Comparison of ENCODE assay signal across 34 cellular contexts in the genomic region with DNA sequence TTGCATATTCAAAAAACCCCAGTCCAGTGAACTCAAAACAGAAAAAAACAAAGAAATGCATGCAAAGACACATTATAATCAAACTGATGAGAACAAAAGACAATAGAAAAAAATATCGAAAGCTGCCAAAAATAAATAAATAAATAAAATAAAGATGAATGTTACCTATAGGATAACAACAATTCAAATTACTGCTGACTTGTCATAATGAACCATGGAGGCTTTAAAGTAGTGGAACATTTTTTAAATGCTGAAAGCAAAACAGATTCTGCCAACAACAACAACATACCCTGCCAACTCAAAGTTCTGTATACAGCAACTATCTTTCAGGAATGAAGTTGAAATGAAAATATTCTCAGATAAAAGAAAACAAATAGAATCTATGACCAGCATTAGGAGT.
DNase-seq lines count a peak whose midpoint lies in the region; ATAC-seq, FAIRE-seq and TF ChIP-seq lines count a peak whose summit lies in the region.
"Had no signal": no experiment of that assay in that cellular context is flagged by ENCODE, and none has a peak within 500 bp of the region (broad histone marks: within the 10 kb centered on the region; RNA-seq: fewer than 3 reads in every experiment).

No MANE protein-coding gene starts in this region.

- H4K91ac ChIP-seq in IMR-90 (ENCODE audit: insufficient read depth, low read depth, low read length) = no peak overlapping the region

- no peak overlapping the region for H3K18ac ChIP-seq in IMR-90 (ENCODE audit: low read depth, low read length)

- H2BK120ac ChIP-seq in IMR-90 (ENCODE audit: low read depth, low read length) = no peak overlapping the region

- TF ChIP-seq CTCF in HepG2 (CRISPR knock-in tag; IDR thresholded peaks at IDR 0.05) = no peak
- no peak for TF ChIP-seq CTCF in right lobe of liver (IDR thresholded peaks at IDR 0.05)
- TF ChIP-seq CTCF in A549 (IDR thresholded peaks at IDR 0.05) = no peak
- TF ChIP-seq CTCF in IMR-90 (conservative IDR thresholded peaks at IDR 0.05; ENCODE audit: low read depth, low read length) = no peak
- TF ChIP-seq CTCF in K562 (IDR thresholded peaks at IDR 0.05 in 2 of 3, conservative IDR thresholded peaks at IDR 0.05 in 1 of 3; ENCODE audit: insufficient read depth in 2 of 3, low read depth in 1 of 3, low read length in 3 of 3) = no peak

- no peak overlapping the region for H2BK20ac ChIP-seq in IMR-90 (ENCODE audit: low read depth, low read length)

- no peak overlapping the region for H3K27ac ChIP-seq in HepG2 (ENCODE audit: extremely low read length, insufficient read depth, low read length)
- H3K27ac ChIP-seq in right lobe of liver = no peak overlapping the region
- no peak overlapping the region for H3K27ac ChIP-seq in A549
- no peak overlapping the region for H3K27ac ChIP-seq in IMR-90 (ENCODE audit: insufficient read depth, low read length)
- no peak overlapping the region for H3K27ac ChIP-seq in K562 (ENCODE audit: extremely low read depth, low read depth, low read length)
- H3K27ac ChIP-seq: 22Rv1; BLaER1; BLaER1 treated with 17β-estradiol and CSF1 and Interleukin-3, amounts not matched to agents 10 nM and 100 nM; C4-2B had no signal

- H3K14ac ChIP-seq in IMR-90 (replicated peaks; ENCODE audit: low read depth, low read length) = no peak overlapping the region

- no peak overlapping the region for H3K4me3 ChIP-seq in HepG2 (replicated peaks in 1 of 3; ENCODE audit: insufficient read depth in 1 of 3, low read depth in 2 of 3, low read length in 3 of 3)
- no peak overlapping the region for H3K4me3 ChIP-seq in right lobe of liver
- H3K4me3 ChIP-seq in A549 = no peak overlapping the region
- H3K4me3 ChIP-seq in IMR-90 (ENCODE audit: insufficient read depth, low read depth, low read length) = no peak overlapping the region
- no peak overlapping the region for H3K4me3 ChIP-seq in K562
- H3K4me3 ChIP-seq: BLaER1; BLaER1 treated with 17β-estradiol and CSF1 and Interleukin-3, amounts not matched to agents 10 nM and 100 nM had no signal

- no peaks in the 10 kb centered on the region for H3K9me1 ChIP-seq in IMR-90 (ENCODE audit: insufficient read depth, low read length)
- no peaks in the 10 kb centered on the region for H3K9me1 ChIP-seq in K562 (ENCODE audit: control insufficient read depth, insufficient read depth, low read length)

- no peak overlapping the region for H3K56ac ChIP-seq in IMR-90 (ENCODE audit: extremely low read depth, insufficient read depth, low read length)

- H3K9me3 ChIP-seq in HepG2 (ENCODE audit: low read length) = no peaks in the 10 kb centered on the region
- no peaks in the 10 kb centered on the region for H3K9me3 ChIP-seq in right lobe of liver
- no peaks in the 10 kb centered on the region for H3K9me3 ChIP-seq in A549
- no peaks in the 10 kb centered on the region for H3K9me3 ChIP-seq in IMR-90 (ENCODE audit: control insufficient read depth, insufficient read depth, low read length)
- H3K9me3 ChIP-seq in K562 (replicated peaks; ENCODE audit: control insufficient read depth, insufficient read depth, low read depth, low read length) = no peaks in the 10 kb centered on the region
- H3K9me3 ChIP-seq: BE2C; BLaER1; BLaER1 treated with 17β-estradiol and CSF1 and Interleukin-3, amounts not matched to agents 10 nM and 100 nM; Caco-2 had no signal

- intact Hi-C loops in HepG2 (cut with micrococcal nuclease; ENCODE audit: unreplicated experiment) = no loop called here
- intact Hi-C loops in right lobe of liver (cut with DNase I) = no loop called here
- intact Hi-C loops in IMR-90 (cut with micrococcal nuclease) = no loop called here
- intact Hi-C loops in K562 (cut with micrococcal nuclease) = no loop called here

- ATAC-seq in HepG2 (no peak), right lobe of liver (no peak), A549 (no peak), IMR-90 (ENCODE audit: low read depth) (no peak), K562 (no peak), HG03159 (IDR thresholded peaks at IDR 0.05; ENCODE audit: unreplicated experiment) (no peak)
- ATAC-seq: CD8-positive, alpha-beta T cell had no signal

- dilution Hi-C loops in IMR-90 (cut with HindIII; ENCODE audit: low sequenced_read_pairs, unreplicated experiment) = no loop called here

- no peak overlapping the region for H4K5ac ChIP-seq in IMR-90 (ENCODE audit: low read depth, low read length)

- WGBS in HepG2 (ENCODE audit: low lambda C conversion rate) = 0% methylated on average over 1 of the region's 1 CpG
- 78% methylated on average over 1 of the region's 1 CpG for WGBS in right lobe of liver (ENCODE audit: insufficient coverage, low coverage, low lambda C conversion rate, missing lambda C conversion rate)
- WGBS in A549 (ENCODE audit: missing lambda C conversion rate) = 25% methylated on average over 1 of the region's 1 CpG
- WGBS in IMR-90 (ENCODE audit: extremely low coverage in 2 of 2, insufficient read length in 1 of 2), 2 experiments = no CpG with 5 or more reads among the region's 1 CpG
- 4% methylated on average over 1 of the region's 1 CpG for WGBS in K562 (ENCODE audit: insufficient coverage, low coverage, missing lambda C conversion rate)

- H3K79me2 ChIP-seq in HepG2 (ENCODE audit: insufficient read depth, low read length) (no peaks in the 10 kb centered on the region), K562 (ENCODE audit: control insufficient read depth, insufficient read depth, low read length) (no peaks in the 10 kb centered on the region)

- in situ Hi-C loops in HepG2 (cut with HindIII; ENCODE audit: extremely low pct_ligation_motif_present, low pct_unique_long_range_greater_than_20kb) (no loop called here), IMR-90 (cut with MboI; ENCODE audit: low sequenced_read_pairs) (no loop called here), K562 (cut with MboI) (no loop called here)

- no peak overlapping the region for H3K23ac ChIP-seq in IMR-90 (ENCODE audit: low read depth, low read length)

- no peaks in the 10 kb centered on the region for H3K4me1 ChIP-seq in HepG2 (ENCODE audit: insufficient read depth, low read length)
- no peaks in the 10 kb centered on the region for H3K4me1 ChIP-seq in right lobe of liver
- H3K4me1 ChIP-seq in A549 = no peaks in the 10 kb centered on the region
- H3K4me1 ChIP-seq in IMR-90 (ENCODE audit: control insufficient read depth, insufficient read depth, low read length) = no peaks in the 10 kb centered on the region
- H3K4me1 ChIP-seq in K562 (replicated peaks in 1 of 2; ENCODE audit: control insufficient read depth in 2 of 2, insufficient read depth in 2 of 2, low read length in 2 of 2) = no peaks in the 10 kb centered on the region
- H3K4me1 ChIP-seq: BE2C; BLaER1; BLaER1 treated with 17β-estradiol and CSF1 and Interleukin-3, amounts not matched to agents 10 nM and 100 nM; Caco-2 had no signal

- BruUV-seq in HepG2 (replicated peaks; lab: Mats Ljungman, UMichigan) (no TSS peak), IMR-90 (replicated peaks; lab: Mats Ljungman, UMichigan) (no TSS peak), K562 (replicated peaks; lab: Mats Ljungman, UMichigan) (no TSS peak)

- H2AK9ac ChIP-seq in IMR-90 (replicated peaks; ENCODE audit: low read depth, low read length, poor library complexity) = no peak overlapping the region

- no peak for FAIRE-seq in HepG2 (lab: Jason Lieb, UNC)
- no peak for FAIRE-seq in A549 (lab: Jason Lieb, UNC)
- no peak for FAIRE-seq in K562 (lab: Jason Lieb, UNC)
- FAIRE-seq: A204.1, D721Med had no signal

- no peak overlapping the region for H2AK5ac ChIP-seq in IMR-90 (ENCODE audit: low read depth, low read length)

- no peaks in the 10 kb centered on the region for H3K36me3 ChIP-seq in HepG2 (replicated peaks in 1 of 2; ENCODE audit: control insufficient read depth in 1 of 2, insufficient read depth in 2 of 2, low read length in 2 of 2)
- no peaks in the 10 kb centered on the region for H3K36me3 ChIP-seq in right lobe of liver
- H3K36me3 ChIP-seq in IMR-90 (ENCODE audit: control insufficient read depth, insufficient read depth, low read length) = no peaks in the 10 kb centered on the region
- no peaks in the 10 kb centered on the region for H3K36me3 ChIP-seq in K562 (ENCODE audit: control insufficient read depth, insufficient read depth, low read length)
- H3K36me3 ChIP-seq: BE2C; BLaER1; BLaER1 treated with 17β-estradiol and CSF1 and Interleukin-3, amounts not matched to agents 10 nM and 100 nM had no signal

- TF ChIP-seq RAD21 in HepG2 (CRISPR knock-in tag; IDR thresholded peaks at IDR 0.05) (no peak), A549 (conservative IDR thresholded peaks at IDR 0.05 in 1 of 2, IDR thresholded peaks at IDR 0.05 in 1 of 2) (no peak), IMR-90 (IDR thresholded peaks at IDR 0.05; ENCODE audit: low read length) (no peak), K562 (CRISPR knock-in tag; conservative IDR thresholded peaks at IDR 0.05 in 1 of 2, IDR thresholded peaks at IDR 0.05 in 1 of 2) (no peak)

- H4K20me1 ChIP-seq in HepG2 (ENCODE audit: insufficient read depth, low read length) (no peaks in the 10 kb centered on the region), IMR-90 (ENCODE audit: insufficient read depth, low read length) (no peaks in the 10 kb centered on the region), K562 (replicated peaks; ENCODE audit: control insufficient read depth, insufficient read depth, low read length) (no peaks in the 10 kb centered on the region)
- H4K20me1 ChIP-seq: BLaER1; BLaER1 treated with 17β-estradiol and CSF1 and Interleukin-3, amounts not matched to agents 10 nM and 100 nM had no signal

- TF ChIP-seq EP300 in HepG2 (IDR thresholded peaks at IDR 0.05; ENCODE audit: low read depth in 2 of 2, low read length in 2 of 2) (no peak), HepG2 (CRISPR knock-in tag; IDR thresholded peaks at IDR 0.05; ENCODE audit: borderline replicate concordance) (no peak), A549 (IDR thresholded peaks at IDR 0.05) (no peak), K562 (IDR thresholded peaks at IDR 0.05; ENCODE audit: low read length) (no peak)

- CTCF ChIA-PET in HepG2 (lab: Yijun Ruan, JAX; ENCODE audit: low intra/inter-chr PET ratio, low total read pairs) = no interaction called here
- CTCF ChIA-PET in A549 (lab: Yijun Ruan, JAX) = no interaction called here
- CTCF ChIA-PET in IMR-90 (lab: Yijun Ruan, JAX) = no interaction called here
- CTCF ChIA-PET in K562 (lab: Yijun Ruan, JAX; ENCODE audit: low intra/inter-chr PET ratio) = no interaction called here

- H2BK5ac ChIP-seq in IMR-90 (ENCODE audit: low read depth, low read length, poor library complexity, severe bottlenecking) = no peak overlapping the region

- H3K27me3 ChIP-seq in HepG2 (ENCODE audit: control insufficient read depth in 1 of 2, insufficient read depth in 2 of 2, low read length in 2 of 2) (no peaks in the 10 kb centered on the region), right lobe of liver (peaks cover 0 to 3% of the 10 kb centered on the region in 2 donors), IMR-90 (ENCODE audit: control insufficient read depth, insufficient read depth, low read length) (no peaks in the 10 kb centered on the region), K562 (ENCODE audit: control insufficient read depth in 2 of 2, insufficient read depth in 2 of 2, low read length in 2 of 2) (no peaks in the 10 kb centered on the region)
- H3K27me3 ChIP-seq: BLaER1; BLaER1 treated with 17β-estradiol and CSF1 and Interleukin-3, amounts not matched to agents 10 nM and 100 nM had no signal

- H4K8ac ChIP-seq in IMR-90 (ENCODE audit: low read depth in 2 of 2, low read length in 2 of 2) = no peak overlapping the region

- no peak overlapping the region for H3K4ac ChIP-seq in IMR-90 (ENCODE audit: low read depth, low read length)

- TF ChIP-seq POLR2A in HepG2 (IDR thresholded peaks at IDR 0.05; ENCODE audit: insufficient read depth in 1 of 2, low read depth in 2 of 2, low read length in 2 of 2) (no peak), right lobe of liver (IDR thresholded peaks at IDR 0.05) (no peak), A549 (IDR thresholded peaks at IDR 0.05; ENCODE audit: low read length) (no peak), IMR-90 (IDR thresholded peaks at IDR 0.05; ENCODE audit: low read depth, low read length) (no peak), K562 (conservative IDR thresholded peaks at IDR 0.05) (no peak)

- DNase-seq in HepG2 (ENCODE audit: low spot score) = no peak
- no peak for DNase-seq in right lobe of liver
- DNase-seq in A549 (ENCODE audit: low read depth in 1 of 2, low spot score in 1 of 2) = no peak
- no peak for DNase-seq in IMR-90
- no peak for DNase-seq in K562 (ENCODE audit: extremely low read depth in 1 of 4, low spot score in 3 of 4)
- DNase-seq in NCI-H2029 treated with DMSO at 0.1 percent for 48 hours (lab: John Stamatoyannopoulos, UW) = no peak
- no peak for DNase-seq in cerebellum (ENCODE audit: low spot score)
- DNase-seq: 8988T; ACHN; AML-193; BE2C; C1 segment of cervical spinal cord; Caco-2; Calu3; CD4-positive, alpha-beta memory T cell; CD4-positive, alpha-beta T cell; CD4-positive, CD25-positive, alpha-beta regulatory T cell; CD8-positive, alpha-beta memory T cell; CD8-positive, alpha-beta T cell; COR-L47; DMS 273 treated with DMSO at 0.1 percent for 48 hours; DMS153; DMS53; DMS79; DMS79 treated with DMSO at 0.1 percent for 48 hours; DND-41; EL had no signal

- H3K4me2 ChIP-seq in HepG2 (ENCODE audit: low read depth, low read length) (no peak overlapping the region), A549 (no peak overlapping the region), IMR-90 (ENCODE audit: low read depth, low read length) (no peak overlapping the region), K562 (ENCODE audit: insufficient read depth, low read length) (no peak overlapping the region)
- H3K4me2 ChIP-seq: BLaER1; BLaER1 treated with 17β-estradiol and CSF1 and Interleukin-3, amounts not matched to agents 10 nM and 100 nM had no signal

- H3K9ac ChIP-seq in HepG2 (ENCODE audit: insufficient read depth, low read depth, low read length) = no peak overlapping the region
- H3K9ac ChIP-seq in IMR-90 (ENCODE audit: low read depth, low read length) = no peak overlapping the region
- H3K9ac ChIP-seq in K562 (ENCODE audit: insufficient read depth in 1 of 2, low read depth in 2 of 2, low read length in 2 of 2) = no peak overlapping the region
- H3K9ac ChIP-seq: BLaER1; BLaER1 treated with 17β-estradiol and CSF1 and Interleukin-3, amounts not matched to agents 10 nM and 100 nM had no signal

- H2BK15ac ChIP-seq in IMR-90 (ENCODE audit: low read depth, low read length) = no peak overlapping the region

- POLR2A ChIA-PET in HepG2 (lab: Yijun Ruan, JAX) = no interaction called here
- POLR2A ChIA-PET in A549 (lab: Yijun Ruan, JAX) = no interaction called here
- POLR2A ChIA-PET in IMR-90 (lab: Charles Lee; ENCODE audit: unreplicated experiment) = no interaction called here
- POLR2A ChIA-PET in K562 (lab: Yijun Ruan, JAX) = no interaction called here

- no peak overlapping the region for H2AFZ ChIP-seq in HepG2 (ENCODE audit: low read length)
- no peak overlapping the region for H2AFZ ChIP-seq in IMR-90 (replicated peaks; ENCODE audit: low read length, poor library complexity)
- no peak overlapping the region for H2AFZ ChIP-seq in K562 (ENCODE audit: low read depth, low read length)

- no peaks in the 10 kb centered on the region for H3K79me1 ChIP-seq in IMR-90 (ENCODE audit: low read depth in 1 of 2, low read length in 2 of 2)

Comparison
In these comparisons a context has a peak if more than half of its experiments do, and no peak if none do; other contexts are left out.
1. Of the 241 proteins assayed by ChIP-seq in both HepG2 and K562: peak only in HepG2: none; only in K562: MAFG; in both: MAFF and MAFK; in neither: 238.